14 cellular contexts compared by ENCODE assay signal in genomic region chr15:35657679-35658201, GRCh38.
DNase-seq lines count a peak whose midpoint lies in the region; ATAC-seq and TF ChIP-seq lines count a peak whose summit lies in the region.
"Had no signal": no experiment of that assay in that cellular context is flagged by ENCODE, and none has a peak within 500 bp of the region (broad histone marks: within the 10 kb centered on the region; RNA-seq: fewer than 3 reads in every experiment).

No MANE protein-coding gene starts in this region.

- no peak for ATAC-seq in HG03196 (IDR thresholded peaks at IDR 0.05; ENCODE audit: unreplicated experiment)
- ATAC-seq: Panc1 had no signal

- no peak overlapping the region for H3K4me3 ChIP-seq in foreskin fibroblast (ENCODE audit: low read depth in 1 of 2, low read length in 2 of 2)

- DNase-seq in stimulated activated CD4-positive, alpha-beta T cell treated with anti-CD3 and anti-CD28 coated beads, Interleukin-15, amount 100 ng/mL, for 24 hours: peak; percentile 19
- DNase-seq in stimulated activated CD4-positive, alpha-beta T cell treated with anti-CD3 and anti-CD28 coated beads, Interleukin-12 subunit alpha, Interleukin-12 subunit beta, amount 100 ng/mL, for 4 hours: no peak
- peak; percentile 12 to 19 for DNase-seq in activated CD4-positive, alpha-beta T cell treated with anti-CD3 and anti-CD28 coated beads, Interleukin-2, amount 50 U/mL, for 48 hours
- DNase-seq in foreskin fibroblast (peak; percentile 24 to 30), stromal cell of bone marrow (ENCODE audit: low read depth) (peak; percentile 57), SKM-1 treated with dmso at 0.1 percent for 144 hours (lab: John Stamatoyannopoulos, UW; ENCODE audit: unreplicated experiment) (no peak), NCI-H526 (lab: John Stamatoyannopoulos, UW) (no peak)
- DNase-seq: activated gamma-delta T cell; CD4-positive, alpha-beta memory T cell; dermis blood vessel endothelial cell; GOT3; hypothalamus had no signal

- no peak for TF ChIP-seq CTCF in foreskin fibroblast (IDR thresholded peaks at IDR 0.05; ENCODE audit: low read depth, low read length)

Comparison
In these comparisons a context has a peak if more than half of its experiments do, and no peak if none do; other contexts are left out.
1. DNase-seq: peak in stimulated activated CD4-positive, alpha-beta T cell treated with anti-CD3 and anti-CD28 coated beads, Interleukin-15, amount 100 ng/mL, for 24 hours (single experiment), activated CD4-positive, alpha-beta T cell treated with anti-CD3 and anti-CD28 coated beads, Interleukin-2, amount 50 U/mL, for 48 hours (2 of 2), foreskin fibroblast (2 of 2) and stromal cell of bone marrow (single experiment); none in stimulated activated CD4-positive, alpha-beta T cell treated with anti-CD3 and anti-CD28 coated beads, Interleukin-12 subunit alpha, Interleukin-12 subunit beta, amount 100 ng/mL, for 4 hours (single experiment), SKM-1 treated with dmso at 0.1 percent for 144 hours (single experiment) and NCI-H526 (0 of 2).